Comparison of ENCODE assay signal across 8 cellular contexts in genomic region chr7:100538348-100538653, GRCh38. TPM values are rescaled to one million over a fixed set of nuclear protein-coding genes. Genes with fewer than 3 reads are reported as not detected.
DNase-seq lines count a peak whose midpoint lies in the region; ATAC-seq, FAIRE-seq and TF ChIP-seq lines count a peak whose summit lies in the region.

No MANE protein-coding gene starts in this region.

- peak overlapping the region; percentile 38 for H3K4me3 ChIP-seq in GM12875 (ENCODE audit: low read depth, low read length)
- peak overlapping the region; percentile 61 to 71 for H3K4me3 ChIP-seq in Panc1 (ENCODE audit: low read depth in 2 of 2, low read length in 2 of 2)
- peak overlapping the region in 1 of 2 donors; percentile 27 for H3K4me3 ChIP-seq in esophagus (ENCODE audit: low read depth in 1 of 2, low read length in 2 of 2)
- H3K4me3 ChIP-seq in sigmoid colon: peak overlapping the region in 3 of 4 donors; percentile 17 to 28 (median 28)
- H3K4me3 ChIP-seq in small intestine (ENCODE audit: low read depth in 1 of 2, low read length in 2 of 2): peak overlapping the region in 1 of 2 donors; percentile 4

- H3K36me3 ChIP-seq in Panc1 (ENCODE audit: control insufficient read depth, insufficient read depth, low read length) (no peaks in the 10 kb centered on the region), esophagus (ENCODE audit: control insufficient read depth in 2 of 2, insufficient read depth in 2 of 2, low read length in 1 of 2) (no peaks in the 10 kb centered on the region), sigmoid colon (no peaks in the 10 kb centered on the region), small intestine (ENCODE audit: control insufficient read depth in 2 of 2, insufficient read depth in 2 of 2, low read length in 2 of 2) (no peaks in the 10 kb centered on the region)

- DNase-seq in Panc1 (ENCODE audit: low read depth, low spot score) (no peak), sigmoid colon (no peak), SIG-M5 (lab: John Stamatoyannopoulos, UW) (no peak), small intestine (no peak)
- no peak for DNase-seq in stimulated activated naive CD4-positive, alpha-beta T cell (lab: John Stamatoyannopoulos, UW)

- CTCF ChIA-PET in Panc1 (lab: Charles Lee): interaction anchor here (1.6 kb wide), 1 partner anchor 22 kb away, joined by 5 read pairs; no protein-coding TSS in a partner anchor

- no peaks in the 10 kb centered on the region for H3K27me3 ChIP-seq in Panc1 (ENCODE audit: control insufficient read depth, insufficient read depth, low read length)
- no peaks in the 10 kb centered on the region for H3K27me3 ChIP-seq in esophagus (ENCODE audit: control insufficient read depth in 1 of 2, insufficient read depth in 2 of 2, low read length in 2 of 2)
- no peaks in the 10 kb centered on the region for H3K27me3 ChIP-seq in sigmoid colon
- no peaks in the 10 kb centered on the region for H3K27me3 ChIP-seq in small intestine (ENCODE audit: control insufficient read depth in 2 of 2, insufficient read depth in 2 of 2, low read length in 2 of 2)

- BruUV-seq in Panc1 (replicated peaks; lab: Mats Ljungman, UMichigan): no TSS peak

- intact Hi-C loops in Panc1 (cut with micrococcal nuclease; ENCODE audit: unreplicated experiment): no loop called here
- intact Hi-C loops in sigmoid colon (cut with DNase I): no loop called here

- no peak for TF ChIP-seq CTCF in GM12875 (IDR thresholded peaks at IDR 0.05; ENCODE audit: borderline replicate concordance, insufficient read depth, low read depth, low read length)
- TF ChIP-seq CTCF in Panc1 (IDR thresholded peaks at IDR 0.05): no peak
- TF ChIP-seq CTCF in sigmoid colon (IDR thresholded peaks at IDR 0.05): no peak

- POLR2A ChIA-PET in Panc1 (lab: Charles Lee): interaction anchor here (0.5 kb wide), 1 partner anchor 18 kb away, joined by 3 read pairs; no protein-coding TSS in a partner anchor

- in situ Hi-C loops in Panc1 (cut with HindIII; ENCODE audit: low pct_unique_long_range_greater_than_20kb, low sequenced_read_pairs): no loop called here

- H3K27ac ChIP-seq in Panc1 (ENCODE audit: low read length) (peak overlapping the region; percentile 72), esophagus (ENCODE audit: low read depth in 2 of 2, low read length in 1 of 2) (peak overlapping the region; percentile 43 to 47), sigmoid colon (peak overlapping the region; percentile 67 to 85 (median 76)), small intestine (ENCODE audit: low read depth in 1 of 2, low read length in 1 of 2) (peak overlapping the region in 1 of 2 donors; percentile 72)

- 6 to 8% methylated on average over 8 of the region's 8 CpGs for WGBS in esophagus, 2 donors
- 3 to 10% methylated on average over 8 of the region's 8 CpGs for WGBS in sigmoid colon, 2 donors
- WGBS in small intestine, 3 donors: 5 to 6% (median 6%) methylated on average over 8 of the region's 8 CpGs

- TF ChIP-seq EP300 in sigmoid colon (IDR thresholded peaks at IDR 0.05): no peak

- FAIRE-seq in small intestine (lab: Jason Lieb, UNC): no peak

- H3K4me1 ChIP-seq in Panc1 (ENCODE audit: control insufficient read depth, insufficient read depth, low read length) (peaks cover 15% of the 10 kb centered on the region), esophagus (ENCODE audit: control insufficient read depth in 2 of 2, insufficient read depth in 2 of 2, low read length in 1 of 2) (no peaks in the 10 kb centered on the region), sigmoid colon (peaks cover 0 to 22% (median 22%) of the 10 kb centered on the region in 4 donors), small intestine (ENCODE audit: control insufficient read depth in 2 of 2, insufficient read depth in 1 of 2, low read depth in 1 of 2, low read length in 1 of 2) (peaks cover 0 to 5% of the 10 kb centered on the region in 2 donors)

- H3K9me3 ChIP-seq in Panc1 (ENCODE audit: control insufficient read depth, insufficient read depth, low read depth, low read length) (no peaks in the 10 kb centered on the region), esophagus (ENCODE audit: control insufficient read depth in 2 of 2, insufficient read depth in 1 of 2, low read depth in 1 of 2, low read length in 1 of 2) (no peaks in the 10 kb centered on the region), sigmoid colon (no peaks in the 10 kb centered on the region), small intestine (ENCODE audit: control insufficient read depth, low read depth) (no peaks in the 10 kb centered on the region)

- no peak for TF ChIP-seq POLR2A in sigmoid colon (IDR thresholded peaks at IDR 0.05)

- ATAC-seq in Panc1 (peak; percentile 13), HG03378 (IDR thresholded peaks at IDR 0.05; ENCODE audit: unreplicated experiment) (no peak)

RNA-seq across cellular contexts. Expression of gene AGFG2, which starts 0.7 kb away (rescaled TPM):
- total RNA-seq in Panc1 (2021; ENCODE audit: unreplicated experiment) (42.5 TPM), sigmoid colon (10 to 100 TPM; 17.5 to 32.7 (median 20.2) TPM)
- polyA plus RNA-seq in Panc1 (2012; ENCODE audit: insufficient read length): 20.1 TPM
- polyA plus RNA-seq in esophagus (10 to 100 TPM; 15.8 to 37.9 TPM), sigmoid colon (10 to 100 TPM; 28.8 to 33.0 (median 30.7) TPM), small intestine (10 to 100 TPM in 2 of 3 donors, 1 to 10 TPM in 1; 9.5 to 23.9 (median 11.0) TPM)

RNA-seq across cellular contexts. Expression of gene SAP25, which starts 35.4 kb away (rescaled TPM):
- total RNA-seq in Panc1 (2021; ENCODE audit: unreplicated experiment) (3.0 TPM), sigmoid colon (1 to 10 TPM in 2 of 4 donors, under 1 TPM in 1, not detected in 1; 0.71 to 2.5 (median 1.9) TPM)
- not detected for polyA plus RNA-seq in Panc1 (2012; ENCODE audit: insufficient read length)
- polyA plus RNA-seq in esophagus (1 to 10 TPM; 1.5 to 3.3 TPM), sigmoid colon (1 to 10 TPM in 1 of 3 donors, not detected in 2; 7.2 TPM), small intestine (10 to 100 TPM in 2 of 3 donors, 1 to 10 TPM in 1; 2.0 to 28.2 (median 18.6) TPM)

RNA-seq across cellular contexts. Expression of gene LRCH4, which starts 47.6 kb away (rescaled TPM):
- total RNA-seq in Panc1 (2021; ENCODE audit: unreplicated experiment) (66.4 TPM), sigmoid colon (10 to 100 TPM; 28.9 to 74.5 (median 42.9) TPM)
- 51.5 TPM for polyA plus RNA-seq in Panc1 (2012; ENCODE audit: insufficient read length)
- polyA plus RNA-seq in esophagus (10 to 100 TPM; 32.3 to 73.4 TPM), sigmoid colon (10 to 100 TPM; 28.2 to 92.3 (median 40.7) TPM), small intestine (100 to 1,000 TPM in 1 of 3 donors, 10 to 100 TPM in 2; 33.4 to 111 (median 72.0) TPM)

RNA-seq across cellular contexts. Expression of gene FBXO24, which starts 47.8 kb away (rescaled TPM):
- total RNA-seq in Panc1 (2021; ENCODE audit: unreplicated experiment): 0.59 TPM
- polyA plus RNA-seq in Panc1 (2012; ENCODE audit: insufficient read length): 1.2 TPM
- under 1 TPM; 0.33 to 0.81 TPM for polyA plus RNA-seq in esophagus
- 1 to 10 TPM in 1 of 4 donors, under 1 TPM in 2, not detected in 1; 0.27 to 2.8 (median 0.71) TPM for total RNA-seq in sigmoid colon
- 1 to 10 TPM in 1 of 3 donors, under 1 TPM in 2; 0.46 to 1.2 (median 0.95) TPM for polyA plus RNA-seq in sigmoid colon
- under 1 TPM in 1 of 3 donors, not detected in 2; 0.55 TPM for polyA plus RNA-seq in small intestine

RNA-seq across cellular contexts. Expression of gene NYAP1, which starts 54.6 kb away (rescaled TPM):
- 4.0 TPM for total RNA-seq in Panc1 (2021; ENCODE audit: unreplicated experiment)
- 6.5 TPM for polyA plus RNA-seq in Panc1 (2012; ENCODE audit: insufficient read length)
- polyA plus RNA-seq in esophagus: 1 to 10 TPM in 1 of 2 donors, under 1 TPM in 1; 0.32 to 1.3 TPM
- total RNA-seq in sigmoid colon: 1 to 10 TPM; 1.1 to 1.5 (median 1.4) TPM
- 1 to 10 TPM in 1 of 3 donors, under 1 TPM in 1, not detected in 1; 0.23 to 1.6 TPM for polyA plus RNA-seq in sigmoid colon
- polyA plus RNA-seq in small intestine: 1 to 10 TPM in 1 of 3 donors, not detected in 2; 2.3 TPM
